ENCODE assay signal across 17 cellular contexts in genomic region chr4:73730292-73730691, GRCh38. TPM values are rescaled to one million over a fixed set of nuclear protein-coding genes. Genes with fewer than 3 reads are reported as not detected.
A peak's percentile ranks its signal among the peaks of the same experiment; 100 is the strongest.
DNase-seq lines count a peak whose midpoint lies in the region; ATAC-seq and TF ChIP-seq lines count a peak whose summit lies in the region.
"Had no signal": no experiment of that assay in that cellular context is flagged by ENCODE, and none has a peak within 500 bp of the region (broad histone marks: within the 10 kb centered on the region; RNA-seq: fewer than 3 reads in every experiment).

No MANE protein-coding gene starts in this region.

- H3K27ac ChIP-seq in GM23338 (ENCODE audit: low read depth): no peak overlapping the region
- H3K27ac ChIP-seq in epithelial cell of prostate: peak overlapping the region; percentile 53
- H3K27ac ChIP-seq in adrenal gland: no peak overlapping the region
- H3K27ac ChIP-seq: breast epithelium had no signal

- H3F3A ChIP-seq in GM23338 (replicated peaks; ENCODE audit: low read depth): no peaks in the 10 kb centered on the region

- no peak for ATAC-seq in GM23338

- no peaks in the 10 kb centered on the region; the same call in 1 of the 2 replicates for H3K4me1 ChIP-seq in GM23338 (ENCODE audit: insufficient read depth)
- H3K4me1 ChIP-seq in adrenal gland (replicated peaks in 1 of 2): peaks cover 0 to 51% of the 10 kb centered on the region in 2 donors
- H3K4me1 ChIP-seq: BE2C, breast epithelium had no signal

- H3K36me3 ChIP-seq in GM23338 (ENCODE audit: insufficient read depth) (no peaks in the 10 kb centered on the region), adrenal gland (replicated peaks in 1 of 2) (no peaks in the 10 kb centered on the region)
- H3K36me3 ChIP-seq: BE2C, breast epithelium had no signal

- no peaks in the 10 kb centered on the region for H3K9me2 ChIP-seq in GM23338 (ENCODE audit: insufficient read depth)

- no peak overlapping the region for H3K4me2 ChIP-seq in GM23338

- no peak overlapping the region for H3K4me3 Mint-ChIP-seq in GM23338
- H3K4me3 Mint-ChIP-seq: activated naive CD4-positive, alpha-beta T cell treated with anti-CD3 and anti-CD28 coated beads, Interleukin-2, amount 10 ng/mL, durations not matched to agents 7 days and 5 days; stimulated activated naive CD8-positive, alpha-beta T cell treated with anti-CD3 and anti-CD28 coated beads, Interleukin-15, amount 100 ng/mL, for 72 hours; T-helper 1 cell treated with Interleukin-12 subunit alpha and Interleukin-12 subunit beta and Interleukin-4 antibody, amounts not matched to agents 30 μg/mL and 1 μg/mL, for 36 hours had no signal

- H3K79me2 ChIP-seq in GM23338 (replicated peaks; ENCODE audit: insufficient read depth): no peaks in the 10 kb centered on the region

- H3K9me3 Mint-ChIP-seq in GM23338: no peaks in the 10 kb centered on the region
- H3K9me3 Mint-ChIP-seq: activated naive CD4-positive, alpha-beta T cell treated with anti-CD3 and anti-CD28 coated beads, Interleukin-2, amount 10 ng/mL, durations not matched to agents 7 days and 5 days; stimulated activated naive CD8-positive, alpha-beta T cell treated with anti-CD3 and anti-CD28 coated beads, Interleukin-15, amount 100 ng/mL, for 72 hours; T-helper 1 cell treated with Interleukin-12 subunit alpha and Interleukin-12 subunit beta and Interleukin-4 antibody, amounts not matched to agents 30 μg/mL and 1 μg/mL, for 36 hours had no signal

- H3K36me3 Mint-ChIP-seq in GM23338 (ENCODE audit: low read depth): no peaks in the 10 kb centered on the region
- H3K36me3 Mint-ChIP-seq: activated naive CD4-positive, alpha-beta T cell treated with anti-CD3 and anti-CD28 coated beads, Interleukin-2, amount 10 ng/mL, durations not matched to agents 7 days and 5 days had no signal

- no peak overlapping the region for H3K27ac Mint-ChIP-seq in GM23338
- H3K27ac Mint-ChIP-seq: activated naive CD4-positive, alpha-beta T cell treated with anti-CD3 and anti-CD28 coated beads, Interleukin-2, amount 10 ng/mL, durations not matched to agents 7 days and 5 days; stimulated activated naive CD8-positive, alpha-beta T cell treated with anti-CD3 and anti-CD28 coated beads, Interleukin-15, amount 100 ng/mL, for 72 hours; T-helper 1 cell treated with Interleukin-12 subunit alpha and Interleukin-12 subunit beta and Interleukin-4 antibody, amounts not matched to agents 30 μg/mL and 1 μg/mL, for 36 hours had no signal

- 58 to 64% (median 61%) methylated on average over 2 of the region's 2 CpGs for WGBS in adrenal gland, 4 donors

- peak overlapping the region; percentile 47; the same call in 1 of the 2 replicates for H2AFZ ChIP-seq in GM23338

- TF ChIP-seq CTCF in GM23338 (conservative IDR thresholded peaks at IDR 0.05; ENCODE audit: low read depth in 2 of 2): no peak
- no peak for TF ChIP-seq CTCF in adrenal gland (IDR thresholded peaks at IDR 0.05)

- DNase-seq in AG20443 (ENCODE audit: low spot score) (peak; percentile 38), GM23338 (ENCODE audit: low spot score) (no peak), NCI-H748 (lab: John Stamatoyannopoulos, UW; ENCODE audit: unreplicated experiment) (peak; percentile 78), epithelial cell of prostate (ENCODE audit: low read depth, low spot score) (no peak), NCI-H2081 treated with DMSO at 0.1 percent for 48 hours (lab: John Stamatoyannopoulos, UW) (no peak), COLO829 (ENCODE audit: low spot score) (no peak), adrenal gland (no peak)
- DNase-seq in effector CD4-positive, alpha-beta T cell: no peak
- DNase-seq: activated CD8-positive, alpha-beta memory T cell treated with anti-CD3 and anti-CD28 coated beads, Interleukin-2, amount 50 U/mL, for 4 hours; effector CD8-positive, alpha-beta T cell; NCI-H2227 treated with DMSO at 0.1 percent for 48 hours; stimulated activated CD4-positive, alpha-beta T cell treated with anti-CD3 and anti-CD28 coated beads, Interleukin-12 subunit alpha, Interleukin-12 subunit beta, amount 100 ng/mL, for 4 hours; stimulated activated naive CD8-positive, alpha-beta T cell treated with anti-CD3 and anti-CD28 coated beads, Interleukin-15, amount 100 ng/mL, for 72 hours had no signal

- no peaks in the 10 kb centered on the region for H3K9me3 ChIP-seq in adrenal gland (replicated peaks in 1 of 3)
- H3K9me3 ChIP-seq: BE2C, breast epithelium had no signal

- TF ChIP-seq POLR2A in adrenal gland (IDR thresholded peaks at IDR 0.05): no peak

- intact Hi-C loops in adrenal gland (cut with DNase I): loop anchor here in 1 of 2 donors (10.0 kb wide), 1 partner anchor 405 kb away; no protein-coding TSS in a partner anchor

- H3K27me3 ChIP-seq in GM23338 (ENCODE audit: insufficient read depth) (no peaks in the 10 kb centered on the region), adrenal gland (no peaks in the 10 kb centered on the region)
- H3K27me3 ChIP-seq: BE2C, breast epithelium had no signal

- peaks cover 4% of the 10 kb centered on the region; the same call in 1 of the 3 replicates for H3K4me1 Mint-ChIP-seq in GM23338
- H3K4me1 Mint-ChIP-seq: activated naive CD4-positive, alpha-beta T cell treated with anti-CD3 and anti-CD28 coated beads, Interleukin-2, amount 10 ng/mL, durations not matched to agents 7 days and 5 days; stimulated activated naive CD8-positive, alpha-beta T cell treated with anti-CD3 and anti-CD28 coated beads, Interleukin-15, amount 100 ng/mL, for 72 hours had no signal

- H3K4me3 ChIP-seq in GM23338: no peak overlapping the region
- no peak overlapping the region for H3K4me3 ChIP-seq in adrenal gland
- H3K4me3 ChIP-seq: breast epithelium had no signal

- no peaks in the 10 kb centered on the region for H4K20me1 ChIP-seq in GM23338 (replicated peaks; ENCODE audit: insufficient read depth)

- H3K27me3 Mint-ChIP-seq in GM23338 (ENCODE audit: insufficient read depth, low read depth, poor library complexity): peaks cover 2% of the 10 kb centered on the region
- H3K27me3 Mint-ChIP-seq: activated naive CD4-positive, alpha-beta T cell treated with anti-CD3 and anti-CD28 coated beads, Interleukin-2, amount 10 ng/mL, durations not matched to agents 7 days and 5 days; stimulated activated naive CD8-positive, alpha-beta T cell treated with anti-CD3 and anti-CD28 coated beads, Interleukin-15, amount 100 ng/mL, for 72 hours had no signal

TF ChIP-seq in GM23338, 12 proteins besides CTCF, POLR2A, EP300 and RAD21:
- TF ChIP-seq POLR2AphosphoS5 (IDR thresholded peaks at IDR 0.05; ENCODE audit: low read depth): no peak

RNA-seq across cellular contexts. Expression of gene CXCL8, which starts 10.1 kb away (rescaled TPM):
- not detected in 2 replicates for total RNA-seq in GM23338 (2014; rRNA removed; shearing (Covaris generic))
- 0.11 and 0.12 TPM in 2 replicates for polyA plus RNA-seq in GM23338 (2016; fragmentation: Nextera tagmentation; extraction: Ambion mirVana)
- 1 to 10 TPM in 7 of 8 donors, under 1 TPM in 1; 0.52 to 3.1 (median 1.6) TPM for total RNA-seq in adrenal gland
- 1 to 10 TPM; 1.9 to 3.4 (median 2.1) TPM for polyA plus RNA-seq in adrenal gland

Comparison
In these comparisons a context has a peak if more than half of its experiments do, and no peak if none do; other contexts are left out.
1. DNase-seq: peak in AG20443 (single experiment) and NCI-H748 (single experiment); none in GM23338 (single experiment), epithelial cell of prostate (single experiment), effector CD4-positive, alpha-beta T cell (single experiment), NCI-H2081 treated with DMSO at 0.1 percent for 48 hours (single experiment), COLO829 (single experiment) and adrenal gland (0 of 7).